12 cellular contexts compared by ENCODE assay signal in genomic region chr1:54694771-54695170, GRCh38. TPM values are rescaled to one million over a fixed set of nuclear protein-coding genes. Genes with fewer than 3 reads are reported as not detected.
"Had no signal": no experiment of that assay in that cellular context is flagged by ENCODE, and none has a peak within 500 bp of the region (broad histone marks: within the 10 kb centered on the region; RNA-seq: fewer than 3 reads in every experiment).

No MANE protein-coding gene starts in this region.

- H3K27ac ChIP-seq: GM23248 had no signal

- H3K27ac Mint-ChIP-seq: GM23338, H9, HFFc6 had no signal

- H3K9me3 Mint-ChIP-seq: GM23338, H9, HFFc6 had no signal

- H3K4me1 Mint-ChIP-seq: GM23338 had no signal

- DNase-seq: GM23248, GOT3, H7, HCEC 1CT, HFFc6 had no signal

- H3K4me1 ChIP-seq: HAP-1 had no signal

- H3K9me3 ChIP-seq: HAP-1 had no signal

- H3K9ac ChIP-seq: GM23248 had no signal

- ATAC-seq: GM23338, HCT116 had no signal

- H3K4me2 ChIP-seq: GM23338 had no signal

- H2AFZ ChIP-seq: GM23248, GM23338 had no signal

- FAIRE-seq: H1, H54 had no signal

- H3K36me3 ChIP-seq: HAP-1 had no signal

- H3K4me3 ChIP-seq: GM23248, GM23338, HAP-1 had no signal

- H3K4me3 Mint-ChIP-seq: GM23338, H9, HFFc6 had no signal

RNA-seq across cellular contexts. Expression of gene MROH7, which starts 53.2 kb away (rescaled TPM):
- total RNA-seq: H4 had no signal
- polyA plus RNA-seq: GM23338 had no signal
